Comparison of ENCODE assay signal across 23 cellular contexts in the genomic region with DNA sequence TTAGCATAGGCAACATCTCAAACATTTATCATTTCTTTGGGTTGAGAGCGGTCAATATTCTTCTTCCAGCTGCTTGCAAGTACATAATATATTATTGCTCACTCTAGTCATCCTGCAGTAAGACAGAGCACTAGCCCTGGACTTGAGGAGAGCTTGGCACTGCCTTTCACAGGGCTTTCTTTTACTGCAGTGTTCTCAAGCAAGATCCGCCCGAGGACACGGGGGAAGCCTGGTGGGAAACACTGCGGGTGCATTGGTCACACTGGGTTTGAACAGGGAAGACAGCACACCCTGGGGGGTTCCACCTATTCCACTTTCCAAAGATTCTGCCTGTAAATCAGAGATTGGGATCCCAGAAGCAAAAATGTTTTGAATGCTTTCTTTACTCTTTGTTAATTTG.
"Had no signal": no experiment of that assay in that cellular context is flagged by ENCODE, and none has a peak within 500 bp of the region (broad histone marks: within the 10 kb centered on the region; RNA-seq: fewer than 3 reads in every experiment).

No MANE protein-coding gene starts in this region.

- DNase-seq: dermis blood vessel endothelial cell; effector CD8-positive, alpha-beta T cell; effector memory CD8-positive, alpha-beta T cell; endodermal cell; erythroblast; esophagus squamous epithelium; foreskin fibroblast; foreskin melanocyte; gastrocnemius medialis; glutamatergic neuron; head of caudate nucleus; heart right ventricle; hippocampal formation; left cardiac atrium; left lung; left ventricle myocardium superior; lower lobe of right lung; mesenchymal stem cell; mucosa of descending colon had no signal

- H3K36me3 Mint-ChIP-seq: mesothelial cell of epicardium had no signal

- H3K4me3 ChIP-seq: coronary artery, esophagus squamous epithelium, gastrocnemius medialis, heart right ventricle, left lung, lower lobe of right lung, mucosa of descending colon had no signal

- H3K9me3 Mint-ChIP-seq: effector memory CD8-positive, alpha-beta T cell; endodermal cell; mesothelial cell of epicardium had no signal

- H3K27ac ChIP-seq: coronary artery, epithelial cell of prostate, esophagus squamous epithelium, gastrocnemius medialis, heart right ventricle had no signal

- H3K36me3 ChIP-seq: esophagus squamous epithelium, gastrocnemius medialis, heart right ventricle, left lung, lower lobe of right lung had no signal

- H3K4me3 Mint-ChIP-seq: effector memory CD8-positive, alpha-beta T cell; endodermal cell; mesothelial cell of epicardium had no signal

- H3K27ac Mint-ChIP-seq: effector memory CD8-positive, alpha-beta T cell; endodermal cell; mesothelial cell of epicardium had no signal

- H3K9me3 ChIP-seq: esophagus squamous epithelium, gastrocnemius medialis, heart right ventricle, left lung, lower lobe of right lung, mucosa of descending colon had no signal

- ATAC-seq: effector memory CD8-positive, alpha-beta T cell; esophagus mucosa; gastrocnemius medialis; heart right ventricle; left cardiac atrium; left ventricle myocardium superior; mucosa of descending colon had no signal
